8 cellular contexts compared by ENCODE assay signal in genomic region chr6:56840467-56841371, GRCh38.
A peak's percentile ranks its signal among the peaks of the same experiment; 100 is the strongest.
DNase-seq lines count a peak whose midpoint lies in the region; ATAC-seq, FAIRE-seq and TF ChIP-seq lines count a peak whose summit lies in the region.

No MANE protein-coding gene starts in this region.

- BruUV-seq in Panc1 (replicated peaks; lab: Mats Ljungman, UMichigan): no TSS peak

- TF ChIP-seq CTCF in Panc1 (IDR thresholded peaks at IDR 0.05) (no peak), fibroblast of lung (conservative IDR thresholded peaks at IDR 0.05 in 1 of 2, IDR thresholded peaks at IDR 0.05 in 1 of 2; ENCODE audit: low read depth in 1 of 2, low read length in 2 of 2) (no peak)

- H3K9ac ChIP-seq in fibroblast of lung (ENCODE audit: insufficient read depth, low read length): peak overlapping the region; percentile 51

- no peak for FAIRE-seq in small intestine (lab: Jason Lieb, UNC)

- H3K4me1 ChIP-seq in Panc1 (ENCODE audit: control insufficient read depth, insufficient read depth, low read length) (peaks cover 55% of the 10 kb centered on the region), fibroblast of lung (ENCODE audit: control insufficient read depth, extremely low read depth, insufficient read depth, low read length) (peaks cover 7% of the 10 kb centered on the region), small intestine (ENCODE audit: control insufficient read depth in 2 of 2, insufficient read depth in 1 of 2, low read depth in 1 of 2, low read length in 1 of 2) (no peaks in the 10 kb centered on the region)

- H3K79me2 ChIP-seq in fibroblast of lung (ENCODE audit: control insufficient read depth, insufficient read depth, low read length): peaks cover 89% of the 10 kb centered on the region

- intact Hi-C loops in Panc1 (cut with micrococcal nuclease; ENCODE audit: unreplicated experiment): loop anchor here (5.0 kb wide), 1 partner anchor 133 kb away; no protein-coding TSS in a partner anchor
- intact Hi-C loops in sciatic nerve (cut with DNase I): loop anchor here (10.0 kb wide), 1 partner anchor 206 kb away; no protein-coding TSS in a partner anchor

- H3K27me3 ChIP-seq in Panc1 (ENCODE audit: control insufficient read depth, insufficient read depth, low read length) (no peaks in the 10 kb centered on the region), fibroblast of lung (ENCODE audit: control insufficient read depth, insufficient read depth, low read length) (no peaks in the 10 kb centered on the region), small intestine (ENCODE audit: control insufficient read depth in 2 of 2, insufficient read depth in 2 of 2, low read length in 2 of 2) (peaks cover 6 to 10% of the 10 kb centered on the region in 2 donors)

- H3K4me3 ChIP-seq in GM08714 (ENCODE audit: low read length) (peak overlapping the region; percentile 12; the same call in 1 of the 2 replicates), Panc1 (ENCODE audit: low read depth in 2 of 2, low read length in 2 of 2) (peak overlapping the region; percentile 80 to 99), fibroblast of lung (replicated peaks in 1 of 4; ENCODE audit: control extremely low read depth in 1 of 4, insufficient read depth in 1 of 4, low read depth in 3 of 4, low read length in 4 of 4) (peak overlapping the region; percentile 59 to 95 (median 80)), small intestine (ENCODE audit: low read depth in 1 of 2, low read length in 2 of 2) (no peak overlapping the region)

- POLR2A ChIA-PET in Panc1 (lab: Charles Lee): interaction anchor here (0.6 to 0.9 kb wide), 4 partner anchors 23 to 125 kb away, joined by 3 to 5 read pairs (median 3); no protein-coding TSS in a partner anchor

- no peak overlapping the region for H2AFZ ChIP-seq in fibroblast of lung (ENCODE audit: low read length)

- DNase-seq in Panc1 (ENCODE audit: low read depth, low spot score) (peak; percentile 83), fibroblast of lung (ENCODE audit: low read depth in 2 of 2) (peak; percentile 74 to 89), sciatic nerve (ENCODE audit: low spot score) (no peak), small intestine (no peak)

- CTCF ChIA-PET in Panc1 (lab: Charles Lee): interaction anchor here (1.2 to 1.3 kb wide), 2 partner anchors 11 to 19 kb away, joined by 3 to 5 read pairs; no protein-coding TSS in a partner anchor

- in situ Hi-C loops in Panc1 (cut with HindIII; ENCODE audit: low pct_unique_long_range_greater_than_20kb, low sequenced_read_pairs): no loop called here

- H3K9me3 ChIP-seq in Panc1 (ENCODE audit: control insufficient read depth, insufficient read depth, low read depth, low read length) (no peaks in the 10 kb centered on the region), fibroblast of lung (ENCODE audit: control insufficient read depth, insufficient read depth, low read depth, low read length) (no peaks in the 10 kb centered on the region), small intestine (ENCODE audit: control insufficient read depth, low read depth) (no peaks in the 10 kb centered on the region)

- 40 to 51% (median 50%) methylated on average over 6 of the region's 6 CpGs for WGBS in small intestine, 3 donors

- H3K36me3 ChIP-seq in Panc1 (ENCODE audit: control insufficient read depth, insufficient read depth, low read length) (no peaks in the 10 kb centered on the region), fibroblast of lung (ENCODE audit: control insufficient read depth, insufficient read depth, low read length) (no peaks in the 10 kb centered on the region), small intestine (ENCODE audit: control insufficient read depth in 2 of 2, insufficient read depth in 2 of 2, low read length in 2 of 2) (no peaks in the 10 kb centered on the region)

- ATAC-seq in Panc1: no peak
- ATAC-seq in sciatic nerve: peak; percentile 83
- ATAC-seq in GM18498 (IDR thresholded peaks at IDR 0.05; ENCODE audit: unreplicated experiment): no peak
- ATAC-seq in GM21723 (IDR thresholded peaks at IDR 0.05; ENCODE audit: unreplicated experiment): no peak
- ATAC-seq in HG03097 (IDR thresholded peaks at IDR 0.05; ENCODE audit: low FRiP score, unreplicated experiment): no peak

- no peaks in the 10 kb centered on the region for H4K20me1 ChIP-seq in fibroblast of lung (ENCODE audit: control insufficient read depth, extremely low read depth, insufficient read depth, low read length)

- H3K27ac ChIP-seq in Panc1 (ENCODE audit: low read length): peak overlapping the region; percentile 99
- peak overlapping the region; percentile 78 for H3K27ac ChIP-seq in fibroblast of lung (ENCODE audit: insufficient read depth, low read length)
- H3K27ac ChIP-seq in small intestine (ENCODE audit: low read depth in 1 of 2, low read length in 1 of 2): no peak overlapping the region

- H3K4me2 ChIP-seq in fibroblast of lung (ENCODE audit: extremely low read depth, insufficient read depth, low read length): peak overlapping the region; percentile 97

Comparison
In these comparisons a context has a peak if more than half of its experiments do, and no peak if none do; other contexts are left out.
1. H3K4me3 ChIP-seq: peak in GM08714 (single experiment), Panc1 (2 of 2) and fibroblast of lung (4 of 4); none in small intestine (0 of 2).
2. DNase-seq: peak in Panc1 (single experiment) and fibroblast of lung (2 of 2); none in sciatic nerve (single experiment) and small intestine (single experiment).
3. H3K27ac ChIP-seq: peak in Panc1 (single experiment) and fibroblast of lung (single experiment); none in small intestine (0 of 2).